15 cellular contexts compared by ENCODE assay signal in genomic region chr10:132662186-132662920, GRCh38.
DNase-seq lines count a peak whose midpoint lies in the region; ATAC-seq and TF ChIP-seq lines count a peak whose summit lies in the region.
"Had no signal": no experiment of that assay in that cellular context is flagged by ENCODE, and none has a peak within 500 bp of the region (broad histone marks: within the 10 kb centered on the region; RNA-seq: fewer than 3 reads in every experiment).

No MANE protein-coding gene starts in this region.

- H2AFZ ChIP-seq in IMR-90 (replicated peaks; ENCODE audit: low read length, poor library complexity), result no peak overlapping the region
- H2AFZ ChIP-seq: GM23248 had no signal

- H3K23ac ChIP-seq in IMR-90 (ENCODE audit: low read depth, low read length), result no peak overlapping the region

- H3K4me3 Mint-ChIP-seq in CD4-positive, CD25-positive, alpha-beta regulatory T cell, result no peak overlapping the region
- H3K4me3 Mint-ChIP-seq: CD4-positive, alpha-beta T cell had no signal

- POLR2A ChIA-PET in IMR-90 (lab: Charles Lee; ENCODE audit: unreplicated experiment), result no interaction called here

- H3K27ac Mint-ChIP-seq in CD4-positive, CD25-positive, alpha-beta regulatory T cell, result peak overlapping the region in 2 of 3 donors; percentile 32 to 89
- H3K27ac Mint-ChIP-seq: CD4-positive, alpha-beta T cell had no signal

- H3K14ac ChIP-seq in IMR-90 (replicated peaks; ENCODE audit: low read depth, low read length), result no peak overlapping the region

- no peaks in the 10 kb centered on the region for H3K9me3 ChIP-seq in CD4-positive, CD25-positive, alpha-beta regulatory T cell (ENCODE audit: control insufficient read depth in 2 of 2, low read length in 2 of 2)
- peaks cover 2% of the 10 kb centered on the region for H3K9me3 ChIP-seq in IMR-90 (ENCODE audit: control insufficient read depth, insufficient read depth, low read length)
- H3K9me3 ChIP-seq in body of pancreas, result peaks cover 0 to 3% (median 0%) of the 10 kb centered on the region in 3 donors
- H3K9me3 ChIP-seq in left lung, result no peaks in the 10 kb centered on the region

- H3K27me3 Mint-ChIP-seq in CD4-positive, CD25-positive, alpha-beta regulatory T cell, result no peaks in the 10 kb centered on the region
- H3K27me3 Mint-ChIP-seq: CD4-positive, alpha-beta T cell had no signal

- H3K36me3 Mint-ChIP-seq in CD4-positive, CD25-positive, alpha-beta regulatory T cell, result peaks cover 25% of the 10 kb centered on the region

- H3K4me1 Mint-ChIP-seq in CD4-positive, CD25-positive, alpha-beta regulatory T cell, result peaks cover 0 to 11% (median 5%) of the 10 kb centered on the region in 4 donors

- WGBS in IMR-90 (ENCODE audit: extremely low coverage in 2 of 2, insufficient read length in 1 of 2), 2 experiments, result 81% methylated on average over 3 of the region's 19 CpGs; no CpG with 5 or more reads in 1 of the 2 experiments
- 81 to 87% methylated on average over 19 of the region's 19 CpGs for WGBS in body of pancreas, 2 donors

- in situ Hi-C loops in IMR-90 (cut with MboI; ENCODE audit: low sequenced_read_pairs), result loop anchor here (25.0 kb wide), 2 partner anchors 475 to 600 kb away; no protein-coding TSS in a partner anchor

- TF ChIP-seq RAD21 in IMR-90 (IDR thresholded peaks at IDR 0.05; ENCODE audit: low read length), result no peak

- no peak overlapping the region for H3K18ac ChIP-seq in IMR-90 (ENCODE audit: low read depth, low read length)

- intact Hi-C loops in IMR-90 (cut with micrococcal nuclease) (no loop called here), body of pancreas (cut with DNase I) (no loop called here), left lung (cut with DNase I) (no loop called here)

- no peak overlapping the region for H3K9ac ChIP-seq in IMR-90 (ENCODE audit: low read depth, low read length)
- H3K9ac ChIP-seq: BLaER1 treated with 17β-estradiol and CSF1 and Interleukin-3, amounts not matched to agents 10 nM and 100 nM; GM23248 had no signal

- dilution Hi-C loops in IMR-90 (cut with HindIII; ENCODE audit: low sequenced_read_pairs, unreplicated experiment), result no loop called here

- H4K8ac ChIP-seq in IMR-90 (ENCODE audit: low read depth in 2 of 2, low read length in 2 of 2), result no peak overlapping the region

- no peak overlapping the region for H2BK5ac ChIP-seq in IMR-90 (ENCODE audit: low read depth, low read length, poor library complexity, severe bottlenecking)

- no peak overlapping the region for H2BK120ac ChIP-seq in IMR-90 (ENCODE audit: low read depth, low read length)

- no peaks in the 10 kb centered on the region for H3K36me3 ChIP-seq in CD4-positive, CD25-positive, alpha-beta regulatory T cell (ENCODE audit: control insufficient read depth, insufficient read depth, low read length)
- peaks cover 6% of the 10 kb centered on the region; the same call in 1 of the 2 replicates for H3K36me3 ChIP-seq in IMR-90 (ENCODE audit: control insufficient read depth, insufficient read depth, low read length)
- no peaks in the 10 kb centered on the region for H3K36me3 ChIP-seq in body of pancreas (replicated peaks in 1 of 2; ENCODE audit: insufficient read depth in 1 of 2, low read depth in 2 of 2)
- peaks cover 0 to 36% of the 10 kb centered on the region in 2 donors for H3K36me3 ChIP-seq in left lung

- no peaks in the 10 kb centered on the region for H3K4me1 ChIP-seq in CD4-positive, CD25-positive, alpha-beta regulatory T cell (ENCODE audit: control insufficient read depth, insufficient read depth, low read length, poor library complexity, severe bottlenecking)
- H3K4me1 ChIP-seq in IMR-90 (ENCODE audit: control insufficient read depth, insufficient read depth, low read length), result peaks cover 11% of the 10 kb centered on the region
- peaks cover 26% of the 10 kb centered on the region for H3K4me1 ChIP-seq in body of pancreas
- H3K4me1 ChIP-seq in left lung, result peaks cover 7 to 18% of the 10 kb centered on the region in 2 donors

- no peak for DNase-seq in CD4-positive, CD25-positive, alpha-beta regulatory T cell
- DNase-seq in IMR-90 (peak; percentile 12), body of pancreas (no peak), left lung (peak in 1 of 2 donors; percentile 67), kidney glomerular epithelial cell (lab: John Stamatoyannopoulos, UW) (no peak), cortex of kidney (lab: John Stamatoyannopoulos, UW) (no peak)
- DNase-seq: ACHN; Calu3; CD4-positive, alpha-beta T cell; DMS 273 treated with DMSO at 0.1 percent for 48 hours; GM23248 had no signal

- H2AK5ac ChIP-seq in IMR-90 (ENCODE audit: low read depth, low read length), result peak overlapping the region; percentile 58; the same call in 1 of the 2 replicates

- peak overlapping the region; percentile 10; the same call in 1 of the 2 replicates for H3K4ac ChIP-seq in IMR-90 (ENCODE audit: low read depth, low read length)

- H4K91ac ChIP-seq in IMR-90 (ENCODE audit: insufficient read depth, low read depth, low read length), result no peak overlapping the region

- no peak for TF ChIP-seq POLR2A in IMR-90 (IDR thresholded peaks at IDR 0.05; ENCODE audit: low read depth, low read length)
- no peak for TF ChIP-seq POLR2A in body of pancreas (IDR thresholded peaks at IDR 0.05)

- no peak overlapping the region for H3K56ac ChIP-seq in IMR-90 (ENCODE audit: extremely low read depth, insufficient read depth, low read length)

- H2AK9ac ChIP-seq in IMR-90 (replicated peaks; ENCODE audit: low read depth, low read length, poor library complexity), result no peak overlapping the region

- no peaks in the 10 kb centered on the region for H3K9me3 Mint-ChIP-seq in CD4-positive, CD25-positive, alpha-beta regulatory T cell
- H3K9me3 Mint-ChIP-seq: CD4-positive, alpha-beta T cell had no signal

- H4K5ac ChIP-seq in IMR-90 (ENCODE audit: low read depth, low read length), result no peak overlapping the region

- H3K27me3 ChIP-seq in CD4-positive, CD25-positive, alpha-beta regulatory T cell (ENCODE audit: control insufficient read depth, insufficient read depth, low read length), result no peaks in the 10 kb centered on the region
- no peaks in the 10 kb centered on the region for H3K27me3 ChIP-seq in IMR-90 (ENCODE audit: control insufficient read depth, insufficient read depth, low read length)
- no peaks in the 10 kb centered on the region for H3K27me3 ChIP-seq in body of pancreas
- no peaks in the 10 kb centered on the region for H3K27me3 ChIP-seq in left lung

- ATAC-seq in CD4-positive, CD25-positive, alpha-beta regulatory T cell (ENCODE audit: low read depth in 2 of 2), result no peak
- ATAC-seq in IMR-90 (ENCODE audit: low read depth), result peak; percentile 27
- peak; percentile 38 for ATAC-seq in body of pancreas
- peak; percentile 55 for ATAC-seq in left lung
- ATAC-seq in GM21619 (IDR thresholded peaks at IDR 0.05; ENCODE audit: unreplicated experiment), result no peak
- ATAC-seq in HG03521 (IDR thresholded peaks at IDR 0.05; ENCODE audit: unreplicated experiment), result no peak
- ATAC-seq: GM12878 had no signal

- H3K9me1 ChIP-seq in IMR-90 (ENCODE audit: insufficient read depth, low read length), result peaks cover 7% of the 10 kb centered on the region; the same call in 1 of the 2 replicates

- no peak overlapping the region for H3K27ac ChIP-seq in CD4-positive, CD25-positive, alpha-beta regulatory T cell (ENCODE audit: insufficient read depth, low read length, poor library complexity, severe bottlenecking)
- H3K27ac ChIP-seq in IMR-90 (ENCODE audit: insufficient read depth, low read length) (no peak overlapping the region), body of pancreas (no peak overlapping the region), left lung (no peak overlapping the region)
- H3K27ac ChIP-seq: BLaER1 treated with 17β-estradiol and CSF1 and Interleukin-3, amounts not matched to agents 10 nM and 100 nM; GM23248 had no signal

- H4K20me1 ChIP-seq in IMR-90 (ENCODE audit: insufficient read depth, low read length), result no peaks in the 10 kb centered on the region

- H2BK20ac ChIP-seq in IMR-90 (ENCODE audit: low read depth, low read length), result no peak overlapping the region

- H3K4me2 ChIP-seq in IMR-90 (ENCODE audit: low read depth, low read length), result no peak overlapping the region

- TF ChIP-seq CTCF in IMR-90 (conservative IDR thresholded peaks at IDR 0.05; ENCODE audit: low read depth, low read length), result no peak
- TF ChIP-seq CTCF in body of pancreas (IDR thresholded peaks at IDR 0.05), result no peak
- TF ChIP-seq CTCF in left lung (IDR thresholded peaks at IDR 0.05), result no peak

- no peak overlapping the region for H3K4me3 ChIP-seq in CD4-positive, CD25-positive, alpha-beta regulatory T cell (ENCODE audit: low read depth, low read length)
- H3K4me3 ChIP-seq in IMR-90 (ENCODE audit: insufficient read depth, low read depth, low read length) (no peak overlapping the region), body of pancreas (no peak overlapping the region), left lung (no peak overlapping the region)
- H3K4me3 ChIP-seq: BLaER1 treated with 17β-estradiol and CSF1 and Interleukin-3, amounts not matched to agents 10 nM and 100 nM; GM12878; GM23248 had no signal

- no peak overlapping the region for H2BK15ac ChIP-seq in IMR-90 (ENCODE audit: low read depth, low read length)

- CTCF ChIA-PET in IMR-90 (lab: Yijun Ruan, JAX), result no interaction called here

- H3K79me1 ChIP-seq in IMR-90 (ENCODE audit: low read depth in 1 of 2, low read length in 2 of 2), result peaks cover 7 to 8% of the 10 kb centered on the region in 2 experiments; a peak in 3 of 4 replicates

- no TSS peak for BruUV-seq in IMR-90 (replicated peaks; lab: Mats Ljungman, UMichigan)

TF ChIP-seq in IMR-90, 13 proteins besides CTCF, POLR2A, EP300 and RAD21:
- TF ChIP-seq NFE2L2 (IDR thresholded peaks at IDR 0.05; ENCODE audit: low read depth, low read length) (no peak), MXI1 (IDR thresholded peaks at IDR 0.05; ENCODE audit: borderline replicate concordance, low read depth, low read length) (no peak), CEBPB (IDR thresholded peaks at IDR 0.05; ENCODE audit: low read depth, low read length) (no peak), FOS (IDR thresholded peaks at IDR 0.05; ENCODE audit: low read depth, low read length) (no peak), BHLHE40 (IDR thresholded peaks at IDR 0.05; ENCODE audit: low read depth, low read length) (no peak), RCOR1 (IDR thresholded peaks at IDR 0.05; ENCODE audit: insufficient replicate concordance, low read length) (no peak)
- TF ChIP-seq, protein P1, sequence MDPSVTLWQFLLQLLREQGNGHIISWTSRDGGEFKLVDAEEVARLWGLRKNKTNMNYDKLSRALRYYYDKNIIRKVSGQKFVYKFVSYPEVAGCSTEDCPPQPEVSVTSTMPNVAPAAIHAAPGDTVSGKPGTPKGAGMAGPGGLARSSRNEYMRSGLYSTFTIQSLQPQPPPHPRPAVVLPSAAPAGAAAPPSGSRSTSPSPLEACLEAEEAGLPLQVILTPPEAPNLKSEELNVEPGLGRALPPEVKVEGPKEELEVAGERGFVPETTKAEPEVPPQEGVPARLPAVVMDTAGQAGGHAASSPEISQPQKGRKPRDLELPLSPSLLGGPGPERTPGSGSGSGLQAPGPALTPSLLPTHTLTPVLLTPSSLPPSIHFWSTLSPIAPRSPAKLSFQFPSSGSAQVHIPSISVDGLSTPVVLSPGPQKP (IDR thresholded peaks at IDR 0.05; ENCODE audit: borderline replicate concordance, low read depth, low read length), result no peak

Comparison
In these comparisons a context has a peak if more than half of its experiments do, and no peak if none do; other contexts are left out.
1. ATAC-seq: peak in IMR-90 (single experiment), body of pancreas (single experiment) and left lung (single experiment); none in CD4-positive, CD25-positive, alpha-beta regulatory T cell (0 of 2), GM21619 (single experiment) and HG03521 (single experiment).